1 cellular context compared by ENCODE assay signal in the genomic region with DNA sequence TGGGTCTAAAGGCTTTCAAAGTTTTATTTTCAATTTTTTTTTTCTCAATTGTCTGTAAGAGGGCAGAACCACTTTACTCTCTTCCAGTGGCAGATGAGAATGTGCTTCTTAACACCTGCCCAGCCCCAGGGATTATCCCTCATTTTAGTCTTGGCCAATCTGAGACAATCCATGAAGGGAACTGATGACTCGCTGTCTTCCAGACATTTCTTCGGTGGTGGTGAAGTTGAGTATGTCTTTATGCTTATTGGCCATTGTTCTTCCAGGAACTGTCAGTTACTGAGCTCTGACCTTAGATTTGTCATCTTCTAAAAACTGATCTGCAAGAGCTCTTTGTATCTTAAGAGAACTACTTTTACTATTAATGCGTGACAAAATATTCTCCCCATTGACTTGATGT.
TF ChIP-seq lines count a peak whose summit lies in the region.

No MANE protein-coding gene starts in this region.

TF ChIP-seq in IMR-90, 13 proteins besides CTCF, POLR2A, EP300 and RAD21 (continued from another document):
- TF ChIP-seq, protein P1, sequence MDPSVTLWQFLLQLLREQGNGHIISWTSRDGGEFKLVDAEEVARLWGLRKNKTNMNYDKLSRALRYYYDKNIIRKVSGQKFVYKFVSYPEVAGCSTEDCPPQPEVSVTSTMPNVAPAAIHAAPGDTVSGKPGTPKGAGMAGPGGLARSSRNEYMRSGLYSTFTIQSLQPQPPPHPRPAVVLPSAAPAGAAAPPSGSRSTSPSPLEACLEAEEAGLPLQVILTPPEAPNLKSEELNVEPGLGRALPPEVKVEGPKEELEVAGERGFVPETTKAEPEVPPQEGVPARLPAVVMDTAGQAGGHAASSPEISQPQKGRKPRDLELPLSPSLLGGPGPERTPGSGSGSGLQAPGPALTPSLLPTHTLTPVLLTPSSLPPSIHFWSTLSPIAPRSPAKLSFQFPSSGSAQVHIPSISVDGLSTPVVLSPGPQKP (IDR thresholded peaks at IDR 0.05; ENCODE audit: borderline replicate concordance, low read depth, low read length), result no peak
- no peak for TF ChIP-seq CHD1 (IDR thresholded peaks at IDR 0.05; ENCODE audit: low read depth, low read length)
- TF ChIP-seq SMC3 (IDR thresholded peaks at IDR 0.05; ENCODE audit: low read depth, low read length), result no peak
- no peak for TF ChIP-seq MAFK (IDR thresholded peaks at IDR 0.05; ENCODE audit: low read depth, low read length)
- TF ChIP-seq MAZ (IDR thresholded peaks at IDR 0.05; ENCODE audit: borderline replicate concordance, low read depth, low read length), result no peak
- no peak for TF ChIP-seq USF2 (IDR thresholded peaks at IDR 0.05; ENCODE audit: low read depth, low read length)
- no peak for TF ChIP-seq NFE2L2 (IDR thresholded peaks at IDR 0.05; ENCODE audit: low read depth, low read length)
- no peak for TF ChIP-seq FOS (IDR thresholded peaks at IDR 0.05; ENCODE audit: low read depth, low read length)
- no peak for TF ChIP-seq CEBPB (IDR thresholded peaks at IDR 0.05; ENCODE audit: low read depth, low read length)
